In the genomic region with DNA sequence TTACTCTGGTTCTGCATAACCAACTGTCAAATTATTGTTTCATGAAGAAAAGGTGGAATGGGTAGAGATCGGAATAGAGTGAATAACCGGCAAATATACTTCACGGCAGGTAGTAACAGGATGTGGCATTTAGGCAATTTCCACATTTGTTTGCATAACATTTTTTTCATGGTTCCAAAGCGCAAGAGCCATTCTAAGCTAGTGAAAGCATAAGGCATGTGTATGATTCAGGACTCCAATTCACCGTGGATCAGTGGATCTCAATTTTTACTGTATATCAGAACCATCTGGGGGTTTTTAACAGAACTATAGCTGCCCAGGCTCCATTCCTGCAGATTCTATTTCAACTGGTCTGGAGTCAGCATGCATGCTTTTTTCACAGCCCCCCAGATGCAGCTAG, we compare ENCODE assay signal across 12 cellular contexts. TPM values are rescaled to one million over a fixed set of nuclear protein-coding genes. Genes with fewer than 3 reads are reported as not detected.
DNase-seq lines count a peak whose midpoint lies in the region; ATAC-seq, FAIRE-seq and TF ChIP-seq lines count a peak whose summit lies in the region.
"Had no signal": no experiment of that assay in that cellular context is flagged by ENCODE, and none has a peak within 500 bp of the region (broad histone marks: within the 10 kb centered on the region; RNA-seq: fewer than 3 reads in every experiment).

No MANE protein-coding gene starts in this region.

- no peak for DNase-seq in A549 (ENCODE audit: low read depth in 1 of 2, low spot score in 1 of 2)
- DNase-seq in PC-3, result peak; percentile 51
- no peak for DNase-seq in esophagus muscularis mucosa (ENCODE audit: extremely low spot score)
- DNase-seq in osteoblast (ENCODE audit: insufficient read length, low spot score, missing footprints), result no peak
- DNase-seq in COLO829 (ENCODE audit: low spot score), result no peak
- no peak for DNase-seq in T-helper 9 cell
- DNase-seq in activated CD4-positive, alpha-beta T cell treated with anti-CD3 and anti-CD28 coated beads for 4 hours, result no peak
- DNase-seq: activated CD4-positive, alpha-beta T cell treated with anti-CD3 and anti-CD28 coated beads for 36 hours; effector CD8-positive, alpha-beta T cell had no signal

- TF ChIP-seq CTCF in A549 (IDR thresholded peaks at IDR 0.05) (no peak), PC-3 (conservative IDR thresholded peaks at IDR 0.05; ENCODE audit: low read depth, low read length) (no peak), esophagus muscularis mucosa (IDR thresholded peaks at IDR 0.05) (no peak), osteoblast (IDR thresholded peaks at IDR 0.05; ENCODE audit: extremely low read depth, low read depth, low read length) (no peak)

- no peak overlapping the region for H3K4me3 ChIP-seq in A549
- H3K4me3 ChIP-seq in PC-3 (ENCODE audit: low read length), result no peak overlapping the region
- H3K4me3 ChIP-seq in esophagus muscularis mucosa, result peak overlapping the region in 2 of 4 donors; percentile 29 to 32
- peak overlapping the region; percentile 20 for H3K4me3 ChIP-seq in osteoblast (ENCODE audit: insufficient read depth, low read length)

- CTCF ChIA-PET in A549 (lab: Yijun Ruan, JAX) (interaction anchor here (0.7 to 2.0 kb wide), 5 partner anchors 20 to 105 kb away, joined by 3 to 9 read pairs (median 4); no protein-coding TSS in a partner anchor), PC-3 (lab: Charles Lee) (no interaction called here)

- H3K4me2 ChIP-seq in A549 (peak overlapping the region; percentile 86), PC-3 (ENCODE audit: low read length) (peak overlapping the region; percentile 43), osteoblast (ENCODE audit: insufficient read depth, low read length) (peak overlapping the region; percentile 65)

- no peaks in the 10 kb centered on the region for H3K27me3 ChIP-seq in PC-3 (ENCODE audit: low read length)
- no peaks in the 10 kb centered on the region for H3K27me3 ChIP-seq in esophagus muscularis mucosa
- no peaks in the 10 kb centered on the region for H3K27me3 ChIP-seq in osteoblast (ENCODE audit: insufficient read depth, low read length)

- H3K9me2 ChIP-seq in PC-3 (replicated peaks; ENCODE audit: low read length), result no peaks in the 10 kb centered on the region

- H3K4me1 ChIP-seq in A549 (peaks cover 96% of the 10 kb centered on the region), PC-3 (ENCODE audit: insufficient read depth, low read length) (peaks cover 57% of the 10 kb centered on the region), esophagus muscularis mucosa (peaks cover 31 to 92% (median 84%) of the 10 kb centered on the region in 4 donors), osteoblast (ENCODE audit: insufficient read depth, low read length) (peaks cover 84% of the 10 kb centered on the region)

- H3K36me3 ChIP-seq in PC-3 (ENCODE audit: low read depth, low read length), result peaks cover 3% of the 10 kb centered on the region; the same call in 1 of the 2 replicates
- no peaks in the 10 kb centered on the region for H3K36me3 ChIP-seq in esophagus muscularis mucosa
- H3K36me3 ChIP-seq in osteoblast (ENCODE audit: insufficient read depth, low read length), result peaks cover 12% of the 10 kb centered on the region

- BruUV-seq in PC-3 (replicated peaks; lab: Mats Ljungman, UMichigan), result no TSS peak

- 18% methylated on average over 5 of the region's 5 CpGs for WGBS in A549 (ENCODE audit: missing lambda C conversion rate)
- WGBS in esophagus muscularis mucosa, result 77% methylated on average over 5 of the region's 5 CpGs

- H3K27ac ChIP-seq in A549, result peak overlapping the region; percentile 76 to 79; a peak in 5 of 6 replicates
- peak overlapping the region; percentile 31; the same call in 1 of the 2 replicates for H3K27ac ChIP-seq in PC-3 (ENCODE audit: low read length)
- peak overlapping the region; percentile 88 to 92 (median 90) for H3K27ac ChIP-seq in esophagus muscularis mucosa (replicated peaks in 1 of 4)
- H3K27ac ChIP-seq in osteoblast (ENCODE audit: low read depth, low read length), result peak overlapping the region; percentile 98

- no peak for TF ChIP-seq RAD21 in A549 (conservative IDR thresholded peaks at IDR 0.05 in 1 of 2, IDR thresholded peaks at IDR 0.05 in 1 of 2)

- peak in 1 of 2 experiments; percentile 4; a peak in 1 of 6 replicates for ATAC-seq in A549
- ATAC-seq in PC-3, result peak; percentile 51
- ATAC-seq in HG02610 (IDR thresholded peaks at IDR 0.05; ENCODE audit: unreplicated experiment), result no peak
- ATAC-seq: activated CD4-positive, alpha-beta T cell treated with anti-CD3 and anti-CD28 coated beads for 36 hours; natural killer cell treated with Interleukin-12 subunit alpha and Interleukin-12 subunit beta and Interleukin-15 and Interleukin-18, amount 100 ng/mL, for 72 hours had no signal

- FAIRE-seq in A549 (lab: Jason Lieb, UNC), result no peak

- peaks cover 100% of the 10 kb centered on the region for H3K79me2 ChIP-seq in PC-3 (ENCODE audit: low read length)
- H3K79me2 ChIP-seq in osteoblast (ENCODE audit: insufficient read depth, low read length), result peaks cover 100% of the 10 kb centered on the region

- intact Hi-C loops in PC-3 (cut with micrococcal nuclease) (no loop called here), esophagus muscularis mucosa (cut with DNase I) (no loop called here)

- no peaks in the 10 kb centered on the region for H3K9me3 ChIP-seq in A549
- no peaks in the 10 kb centered on the region for H3K9me3 ChIP-seq in PC-3 (ENCODE audit: low read length)
- no peaks in the 10 kb centered on the region for H3K9me3 ChIP-seq in esophagus muscularis mucosa
- H3K9me3 ChIP-seq in osteoblast (ENCODE audit: low read depth, low read length), result no peaks in the 10 kb centered on the region

- no peak for TF ChIP-seq EP300 in A549 (IDR thresholded peaks at IDR 0.05)
- TF ChIP-seq EP300 in esophagus muscularis mucosa (IDR thresholded peaks at IDR 0.05), result no peak

- H3K9ac ChIP-seq in PC-3 (ENCODE audit: low read length), result no peak overlapping the region

- no peaks in the 10 kb centered on the region for H3F3A ChIP-seq in PC-3 (ENCODE audit: low read length, unreplicated experiment)

- H4K20me1 ChIP-seq in PC-3 (ENCODE audit: low read length), result peaks cover 38% of the 10 kb centered on the region; the same call in 1 of the 2 replicates
- H4K20me1 ChIP-seq in osteoblast (ENCODE audit: insufficient read depth, low read length), result peaks cover 22% of the 10 kb centered on the region

- POLR2A ChIA-PET in A549 (lab: Yijun Ruan, JAX), result interaction anchor here (1.0 kb wide), 1 partner anchor 67 kb away, joined by 3 read pairs; no protein-coding TSS in a partner anchor
- POLR2A ChIA-PET in PC-3 (lab: Charles Lee; ENCODE audit: unreplicated experiment), result no interaction called here

- H2AFZ ChIP-seq in PC-3 (ENCODE audit: low read length) (no peak overlapping the region), osteoblast (ENCODE audit: low read length) (no peak overlapping the region)

- TF ChIP-seq POLR2A in A549 (IDR thresholded peaks at IDR 0.05; ENCODE audit: low read length) (no peak), esophagus muscularis mucosa (IDR thresholded peaks at IDR 0.05; ENCODE audit: low read depth) (no peak)

TF ChIP-seq in A549, 52 proteins besides CTCF, POLR2A, EP300 and RAD21:
- TF ChIP-seq CHD4 (IDR thresholded peaks at IDR 0.05; ENCODE audit: borderline replicate concordance) (no peak), MYC (IDR thresholded peaks at IDR 0.05; ENCODE audit: borderline replicate concordance, low read length) (no peak), CEBPB (IDR thresholded peaks at IDR 0.05) (peak in 1 of 2 experiments; percentile 36; a peak in 2 of 4 replicates), JUN (IDR thresholded peaks at IDR 0.05) (0 out of 5 replicates have a peak, but pooled peaks of 1 of the 2 experiments have one; percentile 7), MAZ (IDR thresholded peaks at IDR 0.05; ENCODE audit: borderline replicate concordance, low read depth, low read length) (no peak)

RNA-seq across cellular contexts. Expression of gene AFAP1, which starts 30.2 kb away (rescaled TPM):
- polyA plus RNA-seq in A549 (2011; rRNA removed) (18.9 and 25.4 TPM in 2 replicates), A549 (2017; fragmentation: RNase III; extraction: RNeasy Plus Mini Kit Qiagen cat#74134 plus additional on column Dnase treatment) (29.6 to 37.6 TPM (median 33.0 TPM) in 3 replicates)
- polyA plus RNA-seq in A549 (2012; cell fraction: cytosol; rRNA removed), result 20.3 and 26.9 TPM in 2 replicates
- 38.1 and 45.2 TPM in 2 replicates for polyA plus RNA-seq in A549 (2012; cell fraction: nucleus; rRNA removed)
- polyA minus RNA-seq in A549 (2011; rRNA and poly(A)+ RNA removed), result 32.4 and 38.2 TPM in 2 replicates
- total RNA-seq in PC-3 (2014; rRNA removed) (42.1 and 51.4 TPM in 2 replicates), esophagus muscularis mucosa (10 to 100 TPM; 37.8 to 71.3 (median 50.9) TPM), osteoblast (101 and 106 TPM in 2 replicates)
- total RNA-seq: OCI-LY7 had no signal

Comparison
In these comparisons a context has a peak if more than half of its experiments do, and no peak if none do; other contexts are left out.
1. H3K27ac ChIP-seq: peak in every context shown above with its lines; median percentile 98 in osteoblast; 90 in esophagus muscularis mucosa; 78 in A549; 31 in PC-3.